ENCODE assay signal across 14 cellular contexts in genomic region chr3:113271189-113271588, GRCh38. TPM values are rescaled to one million over a fixed set of nuclear protein-coding genes. Genes with fewer than 3 reads are reported as not detected.
A peak's percentile ranks its signal among the peaks of the same experiment; 100 is the strongest.
DNase-seq lines count a peak whose midpoint lies in the region; ATAC-seq and TF ChIP-seq lines count a peak whose summit lies in the region.
"Had no signal": no experiment of that assay in that cellular context is flagged by ENCODE, and none has a peak within 500 bp of the region (broad histone marks: within the 10 kb centered on the region; RNA-seq: fewer than 3 reads in every experiment).

No MANE protein-coding gene starts in this region.

- peaks cover 0 to 4% (median 0%) of the 10 kb centered on the region in 5 experiments for H3K9me3 Mint-ChIP-seq in brain
- no peaks in the 10 kb centered on the region for H3K9me3 Mint-ChIP-seq in endothelial cell (ENCODE audit: unreplicated experiment)
- H3K9me3 Mint-ChIP-seq in GM23338 = no peaks in the 10 kb centered on the region
- H3K9me3 Mint-ChIP-seq: natural killer cell treated with Interleukin-12 subunit alpha and Interleukin-12 subunit beta and Interleukin-15 and Interleukin-18, amount 100 ng/mL, for 72 hours had no signal

- H3K36me3 Mint-ChIP-seq in brain = peaks cover 51% of the 10 kb centered on the region
- no peaks in the 10 kb centered on the region for H3K36me3 Mint-ChIP-seq in endothelial cell (ENCODE audit: low read depth, unreplicated experiment)
- H3K36me3 Mint-ChIP-seq in GM23338 (ENCODE audit: low read depth) = no peaks in the 10 kb centered on the region; the same call in 2 of the 3 replicates
- H3K36me3 Mint-ChIP-seq: natural killer cell treated with Interleukin-12 subunit alpha and Interleukin-12 subunit beta and Interleukin-15 and Interleukin-18, amount 100 ng/mL, for 72 hours had no signal

- H3K4me1 Mint-ChIP-seq in brain = peaks cover 76% of the 10 kb centered on the region
- peaks cover 8% of the 10 kb centered on the region for H3K4me1 Mint-ChIP-seq in endothelial cell (ENCODE audit: unreplicated experiment)
- H3K4me1 Mint-ChIP-seq in GM23338 = peaks cover 18% of the 10 kb centered on the region

- H3K18ac ChIP-seq in neuronal stem cell (ENCODE audit: low read length) = peak overlapping the region; percentile 73

- ATAC-seq in GM23338 = no peak
- ATAC-seq: natural killer cell treated with Interleukin-12 subunit alpha and Interleukin-12 subunit beta and Interleukin-15 and Interleukin-18, amount 100 ng/mL, for 72 hours had no signal

- H3K4ac ChIP-seq in neuronal stem cell (ENCODE audit: low read length) = no peak overlapping the region

- H3K27me3 ChIP-seq in neuronal stem cell (ENCODE audit: control insufficient read depth in 3 of 3, insufficient read depth in 3 of 3, low read depth in 1 of 3, low read length in 3 of 3) (no peaks in the 10 kb centered on the region), GM23338 (ENCODE audit: insufficient read depth) (no peaks in the 10 kb centered on the region)

- H3K4me3 ChIP-seq in neuronal stem cell (ENCODE audit: low read length in 2 of 2) (no peak overlapping the region), GM23338 (no peak overlapping the region)
- H3K4me3 ChIP-seq: A549 had no signal

- no peaks in the 10 kb centered on the region for H3F3A ChIP-seq in GM23338 (replicated peaks; ENCODE audit: low read depth)

- DNase-seq in NCI-H146 (lab: John Stamatoyannopoulos, UW) (peak; percentile 35), NCI-H146 treated with DMSO at 0.1 percent for 48 hours (lab: John Stamatoyannopoulos, UW; ENCODE audit: unreplicated experiment) (no peak), NCI-H2171 (lab: John Stamatoyannopoulos, UW) (peak; percentile 18), neuronal stem cell (ENCODE audit: low spot score) (no peak), endothelial cell (ENCODE audit: low spot score) (no peak), head of caudate nucleus (no peak), GM23338 (ENCODE audit: low spot score) (no peak)
- DNase-seq: activated effector memory CD4-positive, alpha-beta T cell treated with anti-CD3 and anti-CD28 coated beads, Interleukin-2, amount 50 U/mL, for 16 hours; NK-92 treated with Interleukin-12 subunit alpha and Interleukin-12 subunit beta, amount 100 ng/mL, for 24 hours; T-helper 1 cell had no signal

- intact Hi-C loops in head of caudate nucleus (cut with DNase I) = no loop called here

- H2BK15ac ChIP-seq in neuronal stem cell (ENCODE audit: low read length) = no peak overlapping the region

- H3K9me2 ChIP-seq in GM23338 (ENCODE audit: insufficient read depth) = no peaks in the 10 kb centered on the region

- peak overlapping the region; percentile 55 for H2BK5ac ChIP-seq in neuronal stem cell (ENCODE audit: low read length)

- no peak overlapping the region for H3K23ac ChIP-seq in neuronal stem cell (ENCODE audit: low read depth, low read length, poor library complexity)

- H3K27me3 Mint-ChIP-seq in brain (no peaks in the 10 kb centered on the region), endothelial cell (ENCODE audit: unreplicated experiment) (peaks cover 5% of the 10 kb centered on the region), GM23338 (ENCODE audit: insufficient read depth, low read depth, poor library complexity) (peaks cover 4% of the 10 kb centered on the region)

- H3K79me2 ChIP-seq in GM23338 (replicated peaks; ENCODE audit: insufficient read depth) = no peaks in the 10 kb centered on the region

- TF ChIP-seq CTCF in brain (conservative IDR thresholded peaks at IDR 0.05) (no peak), endothelial cell (IDR thresholded peaks at IDR 0.05; ENCODE audit: unreplicated experiment) (no peak), GM23338 (conservative IDR thresholded peaks at IDR 0.05; ENCODE audit: low read depth in 2 of 2) (no peak)

- H3K4me2 ChIP-seq in neuronal stem cell (ENCODE audit: insufficient read depth, low read length, poor library complexity, severe bottlenecking) (no peak overlapping the region), GM23338 (no peak overlapping the region)
- H3K4me2 ChIP-seq: A549 had no signal

- no peaks in the 10 kb centered on the region for H4K20me1 ChIP-seq in GM23338 (replicated peaks; ENCODE audit: insufficient read depth)

- no peak overlapping the region for H4K8ac ChIP-seq in neuronal stem cell (ENCODE audit: low read depth, low read length)

- peaks cover 0 to 1% of the 10 kb centered on the region in 2 donors for H3K9me3 ChIP-seq in neuronal stem cell (replicated peaks in 1 of 2; ENCODE audit: control insufficient read depth in 2 of 2, insufficient read depth in 1 of 2, low read depth in 1 of 2, low read length in 2 of 2)
- H3K9me3 ChIP-seq: A549 had no signal

- H3K4me3 Mint-ChIP-seq in brain (no peak overlapping the region), endothelial cell (ENCODE audit: unreplicated experiment) (no peak overlapping the region), GM23338 (no peak overlapping the region)
- H3K4me3 Mint-ChIP-seq: natural killer cell treated with Interleukin-12 subunit alpha and Interleukin-12 subunit beta and Interleukin-15 and Interleukin-18, amount 100 ng/mL, for 72 hours had no signal

- H3K4me1 ChIP-seq in neuronal stem cell (ENCODE audit: control insufficient read depth in 2 of 2, insufficient read depth in 1 of 2, low read depth in 1 of 2, low read length in 2 of 2) (peaks cover 18 to 51% of the 10 kb centered on the region in 2 donors), GM23338 (ENCODE audit: insufficient read depth) (no peaks in the 10 kb centered on the region)
- H3K4me1 ChIP-seq: A549 had no signal

- no peak overlapping the region for H2BK120ac ChIP-seq in neuronal stem cell (ENCODE audit: low read depth, low read length)

- no peak overlapping the region for H3K9ac ChIP-seq in neuronal stem cell (ENCODE audit: low read depth, low read length, poor library complexity)

- H3K36me3 ChIP-seq in neuronal stem cell (replicated peaks in 1 of 2; ENCODE audit: control insufficient read depth in 2 of 2, insufficient read depth in 2 of 2, low read length in 2 of 2) (peaks cover 58 to 99% of the 10 kb centered on the region in 2 donors), GM23338 (ENCODE audit: insufficient read depth) (no peaks in the 10 kb centered on the region)

- WGBS in neuronal stem cell (ENCODE audit: extremely low coverage in 2 of 2, insufficient read length in 2 of 2, insufficient replicate concordance in 1 of 2), 2 donors = no CpG with 5 or more reads among the region's 9 CpGs

- peaks cover 2% of the 10 kb centered on the region for H3K79me1 ChIP-seq in neuronal stem cell (ENCODE audit: low read depth, low read length)

- H3K27ac ChIP-seq in neuronal stem cell (replicated peaks; ENCODE audit: low read length) = no peak overlapping the region
- no peak overlapping the region for H3K27ac ChIP-seq in GM23338 (ENCODE audit: low read depth)
- H3K27ac ChIP-seq: A549, C4-2B had no signal

- no peak overlapping the region for H4K91ac ChIP-seq in neuronal stem cell (ENCODE audit: low read depth, low read length, poor library complexity)

- no peak overlapping the region for H3K14ac ChIP-seq in neuronal stem cell (ENCODE audit: low read length)

- no peak overlapping the region for H2BK12ac ChIP-seq in neuronal stem cell (ENCODE audit: low read length)

- no peak overlapping the region for H2AFZ ChIP-seq in neuronal stem cell (ENCODE audit: low read length)
- no peak overlapping the region for H2AFZ ChIP-seq in GM23338

- H2AK5ac ChIP-seq in neuronal stem cell (ENCODE audit: low read depth, low read length) = peak overlapping the region; percentile 21

- peak overlapping the region; percentile 24 to 90 (median 55) for H3K27ac Mint-ChIP-seq in brain
- H3K27ac Mint-ChIP-seq in endothelial cell (ENCODE audit: unreplicated experiment) = no peak overlapping the region
- H3K27ac Mint-ChIP-seq in GM23338 = no peak overlapping the region
- H3K27ac Mint-ChIP-seq: natural killer cell treated with Interleukin-12 subunit alpha and Interleukin-12 subunit beta and Interleukin-15 and Interleukin-18, amount 100 ng/mL, for 72 hours had no signal

TF ChIP-seq in GM23338, 12 proteins besides CTCF, POLR2A, EP300 and RAD21 (continues in another document):
- TF ChIP-seq CREB1 (CRISPR knock-in tag; IDR thresholded peaks at IDR 0.05; ENCODE audit: low read depth) = no peak
- no peak for TF ChIP-seq STAT1 (IDR thresholded peaks at IDR 0.05; ENCODE audit: unreplicated experiment)
- TF ChIP-seq JUNB (IDR thresholded peaks at IDR 0.05; ENCODE audit: unreplicated experiment) = no peak
- no peak for TF ChIP-seq ZNF114 (CRISPR knock-in tag; IDR thresholded peaks at IDR 0.05)
- no peak for TF ChIP-seq POLR2AphosphoS5 (IDR thresholded peaks at IDR 0.05; ENCODE audit: low read depth)
- TF ChIP-seq EZH2phosphoT487 (IDR thresholded peaks at IDR 0.05; ENCODE audit: unreplicated experiment) = no peak
- TF ChIP-seq NANOG (IDR thresholded peaks at IDR 0.05; ENCODE audit: borderline replicate concordance) = no peak
- TF ChIP-seq EZH2 (IDR thresholded peaks at IDR 0.05; ENCODE audit: low read depth, unreplicated experiment) = no peak
- no peak for TF ChIP-seq ZNF331 (CRISPR knock-in tag; IDR thresholded peaks at IDR 0.05; ENCODE audit: low read depth)
- TF ChIP-seq ETS1 (IDR thresholded peaks at IDR 0.05) = no peak

RNA-seq across cellular contexts. Expression of gene BOC, which starts 59.8 kb away (rescaled TPM):
- polyA plus RNA-seq in brain (ENCODE audit: insufficient read depth, low read depth, low replicate concordance) (23.3 TPM), GM23338 (2016; fragmentation: Nextera tagmentation; extraction: Ambion mirVana) (2.1 and 3.2 TPM in 2 replicates)
- 180 TPM for polyA plus RNA-seq in neuronal stem cell (2013, experiment 1 of 2)
- polyA plus RNA-seq in neuronal stem cell (2013, experiment 2 of 2) = 180 TPM
- total RNA-seq in endothelial cell (ENCODE audit: unreplicated experiment) = 3.8 TPM
- 3.0 and 4.1 TPM in 2 replicates for total RNA-seq in GM23338 (2014; rRNA removed; shearing (Covaris generic))

Comparison
In these comparisons a context has a peak if more than half of its experiments do, and no peak if none do; other contexts are left out.
1. DNase-seq: peak in NCI-H146 (single experiment) and NCI-H2171 (single experiment); none in NCI-H146 treated with DMSO at 0.1 percent for 48 hours (single experiment), neuronal stem cell (single experiment), endothelial cell (single experiment), head of caudate nucleus (0 of 42) and GM23338 (single experiment).
2. H3K27ac Mint-ChIP-seq: peak in brain (5 of 5); none in endothelial cell (single experiment) and GM23338 (single experiment).